ENCODE assay signal across 13 cellular contexts in genomic region chr2:100130595-100131391, GRCh38.
"Had no signal": no experiment of that assay in that cellular context is flagged by ENCODE, and none has a peak within 500 bp of the region (broad histone marks: within the 10 kb centered on the region; RNA-seq: fewer than 3 reads in every experiment).

No MANE protein-coding gene starts in this region.

- DNase-seq: activated CD4-positive, alpha-beta memory T cell treated with anti-CD3 and anti-CD28 coated beads, Interleukin-2, amount 10 ng/mL, durations not matched to agents 7 days and 5 days; activated CD4-positive, CD25-positive, alpha-beta regulatory T cell; activated effector memory CD4-positive, alpha-beta T cell treated with anti-CD3 and anti-CD28 coated beads, Interleukin-2, amount 50 U/mL, for 16 hours; heart left ventricle; left colon; mucosa of descending colon; natural killer cell; nucleus accumbens; small intestine; substantia nigra; transverse colon had no signal

- H3K4me1 Mint-ChIP-seq: activated CD4-positive, alpha-beta memory T cell treated with anti-CD3 and anti-CD28 coated beads, Interleukin-2, amount 10 ng/mL, durations not matched to agents 7 days and 5 days; natural killer cell had no signal

- H3K9me3 Mint-ChIP-seq: activated CD4-positive, alpha-beta memory T cell treated with anti-CD3 and anti-CD28 coated beads, Interleukin-2, amount 10 ng/mL, durations not matched to agents 7 days and 5 days; natural killer cell; T-helper 1 cell treated with Interleukin-12 subunit alpha and Interleukin-12 subunit beta and Interleukin-4 antibody, amounts not matched to agents 30 μg/mL and 1 μg/mL, for 36 hours had no signal

- H3K36me3 Mint-ChIP-seq: natural killer cell had no signal

- ATAC-seq: heart left ventricle, left colon, mucosa of descending colon, natural killer cell, SK-N-SH treated with all-trans-retinoic acid at 6 μM for 48 hours had no signal

- H3K27ac Mint-ChIP-seq: activated CD4-positive, alpha-beta memory T cell treated with anti-CD3 and anti-CD28 coated beads, Interleukin-2, amount 10 ng/mL, durations not matched to agents 7 days and 5 days; natural killer cell; T-helper 1 cell treated with Interleukin-12 subunit alpha and Interleukin-12 subunit beta and Interleukin-4 antibody, amounts not matched to agents 30 μg/mL and 1 μg/mL, for 36 hours had no signal

- H3K4me3 Mint-ChIP-seq: activated CD4-positive, alpha-beta memory T cell treated with anti-CD3 and anti-CD28 coated beads, Interleukin-2, amount 10 ng/mL, durations not matched to agents 7 days and 5 days; natural killer cell; T-helper 1 cell treated with Interleukin-12 subunit alpha and Interleukin-12 subunit beta and Interleukin-4 antibody, amounts not matched to agents 30 μg/mL and 1 μg/mL, for 36 hours had no signal
